ENCODE assay signal across 9 cellular contexts in the genomic region with DNA sequence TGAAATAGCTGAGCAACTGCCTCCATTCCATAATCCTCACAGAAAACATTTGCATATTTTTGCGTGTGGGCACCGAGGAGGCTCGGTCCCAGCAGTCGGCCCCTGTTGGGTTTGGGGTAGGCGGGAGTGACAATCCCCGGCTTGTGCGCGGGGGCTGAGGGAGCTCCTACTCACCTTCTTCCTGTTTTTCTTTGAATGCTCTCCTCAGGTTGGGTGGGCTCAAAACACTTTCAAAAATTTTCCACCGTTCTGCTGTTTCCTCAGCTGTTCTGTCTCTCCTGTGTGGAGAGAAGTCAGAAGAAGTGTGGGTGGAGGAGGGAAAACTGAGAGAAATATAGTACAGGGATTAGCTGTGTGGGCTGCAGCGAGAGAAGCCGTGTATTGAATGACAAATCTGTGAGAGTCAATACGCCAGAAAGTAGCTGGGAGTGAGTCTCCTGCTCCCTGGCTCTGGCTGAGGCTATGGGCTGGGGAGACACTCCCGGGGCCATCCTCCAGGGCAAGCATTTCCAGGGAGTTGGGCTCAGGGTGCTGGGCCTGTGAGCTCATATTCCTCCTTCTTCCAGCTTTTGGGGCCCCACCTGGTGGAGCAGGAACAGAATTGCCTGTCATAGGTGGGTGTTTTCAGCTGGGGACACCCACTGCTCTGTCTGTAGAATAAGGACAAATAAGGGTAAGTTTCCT.
DNase-seq lines count a peak whose midpoint lies in the region; ATAC-seq and TF ChIP-seq lines count a peak whose summit lies in the region.
"Had no signal": no experiment of that assay in that cellular context is flagged by ENCODE, and none has a peak within 500 bp of the region (broad histone marks: within the 10 kb centered on the region; RNA-seq: fewer than 3 reads in every experiment).

No MANE protein-coding gene starts in this region.

- H3K4me1 ChIP-seq in mammary epithelial cell (ENCODE audit: insufficient read depth, low read length) (peaks cover 4% of the 10 kb centered on the region), neuronal stem cell (ENCODE audit: control insufficient read depth in 2 of 2, insufficient read depth in 1 of 2, low read depth in 1 of 2, low read length in 2 of 2) (peaks cover 0 to 4% of the 10 kb centered on the region in 2 donors)
- H3K4me1 ChIP-seq: upper lobe of left lung had no signal

- H3K14ac ChIP-seq in neuronal stem cell (ENCODE audit: low read length), result no peak overlapping the region

- no peak overlapping the region for H3K18ac ChIP-seq in neuronal stem cell (ENCODE audit: low read length)

- 14% methylated on average over 13 of the region's 13 CpGs for WGBS in mammary epithelial cell (ENCODE audit: low coverage, missing lambda C conversion rate)
- no CpG with 5 or more reads among the region's 13 CpGs for WGBS in neuronal stem cell (ENCODE audit: extremely low coverage in 2 of 2, insufficient read length in 2 of 2, insufficient replicate concordance in 1 of 2), 2 donors

- H3K4me3 ChIP-seq in mammary epithelial cell (replicated peaks in 1 of 3; ENCODE audit: insufficient read depth in 1 of 3, low read depth in 2 of 3, low read length in 3 of 3) (no peak overlapping the region), neuronal stem cell (ENCODE audit: low read length in 2 of 2) (no peak overlapping the region)
- H3K4me3 ChIP-seq: upper lobe of left lung had no signal

- no peak overlapping the region for H4K91ac ChIP-seq in neuronal stem cell (ENCODE audit: low read depth, low read length, poor library complexity)

- no peak overlapping the region for H2BK120ac ChIP-seq in neuronal stem cell (ENCODE audit: low read depth, low read length)

- intact Hi-C loops in mammary epithelial cell (cut with micrococcal nuclease), result loop anchor here (5.0 kb wide), 1 partner anchor 72 kb away; no protein-coding TSS in a partner anchor

- H3K27me3 ChIP-seq in mammary epithelial cell (ENCODE audit: insufficient read depth, low read length), result no peaks in the 10 kb centered on the region
- H3K27me3 ChIP-seq in neuronal stem cell (ENCODE audit: control insufficient read depth in 3 of 3, insufficient read depth in 3 of 3, low read depth in 1 of 3, low read length in 3 of 3), result no peaks in the 10 kb centered on the region
- H3K27me3 ChIP-seq: upper lobe of left lung had no signal

- peak overlapping the region; percentile 21 for H3K4me2 ChIP-seq in mammary epithelial cell (ENCODE audit: insufficient read depth, low read depth, low read length)
- no peak overlapping the region for H3K4me2 ChIP-seq in neuronal stem cell (ENCODE audit: insufficient read depth, low read length, poor library complexity, severe bottlenecking)

- dilution Hi-C loops in mammary epithelial cell (cut with HindIII; ENCODE audit: low sequenced_read_pairs), result no loop called here

- no peaks in the 10 kb centered on the region for H3K9me3 ChIP-seq in mammary epithelial cell (replicated peaks; ENCODE audit: insufficient read depth, low read length)
- no peaks in the 10 kb centered on the region for H3K9me3 ChIP-seq in neuronal stem cell (replicated peaks in 1 of 2; ENCODE audit: control insufficient read depth in 2 of 2, insufficient read depth in 1 of 2, low read depth in 1 of 2, low read length in 2 of 2)
- H3K9me3 ChIP-seq: upper lobe of left lung had no signal

- H3K79me2 ChIP-seq in mammary epithelial cell (ENCODE audit: insufficient read depth, low read length), result no peaks in the 10 kb centered on the region

- H4K20me1 ChIP-seq in mammary epithelial cell (ENCODE audit: insufficient read depth, low read length), result no peaks in the 10 kb centered on the region

- no peak overlapping the region for H3K27ac ChIP-seq in mammary epithelial cell (ENCODE audit: insufficient read depth, low read depth, low read length)
- no peak overlapping the region for H3K27ac ChIP-seq in neuronal stem cell (replicated peaks; ENCODE audit: low read length)
- H3K27ac ChIP-seq: upper lobe of left lung had no signal

- H4K8ac ChIP-seq in neuronal stem cell (ENCODE audit: low read depth, low read length), result no peak overlapping the region

- BruUV-seq in mammary epithelial cell (replicated peaks; lab: Mats Ljungman, UMichigan), result no TSS peak

- H3K79me1 ChIP-seq in neuronal stem cell (ENCODE audit: low read depth, low read length), result no peaks in the 10 kb centered on the region

- CTCF ChIA-PET in mammary epithelial cell (lab: Charles Lee; ENCODE audit: low non-redundant PET), result interaction anchor here (0.6 to 1.2 kb wide), 5 partner anchors 22 to 754 kb away, joined by 3 to 6 read pairs (median 3); no protein-coding TSS in a partner anchor

- peak; percentile 29; the same call in 1 of the 2 replicates for TF ChIP-seq CTCF in LNCAP (IDR thresholded peaks at IDR 0.05)
- TF ChIP-seq CTCF in mammary epithelial cell (conservative IDR thresholded peaks at IDR 0.05 in 1 of 2, IDR thresholded peaks at IDR 0.05 in 1 of 2; ENCODE audit: extremely low read depth in 1 of 2, insufficient read depth in 1 of 2, low read depth in 1 of 2, low read length in 2 of 2), result peak; percentile 58 to 66

- DNase-seq in NCI-H1092 treated with DMSO at 0.1 percent for 48 hours (lab: John Stamatoyannopoulos, UW) (peak; percentile 0), NCI-H1092 (lab: John Stamatoyannopoulos, UW) (no peak), mammary epithelial cell (peak; percentile 54), neuronal stem cell (ENCODE audit: low spot score) (no peak), epidermal melanocyte (ENCODE audit: insufficient read length, low spot score) (no peak)

- H3K36me3 ChIP-seq in mammary epithelial cell (ENCODE audit: insufficient read depth, low read length) (no peaks in the 10 kb centered on the region), neuronal stem cell (replicated peaks in 1 of 2; ENCODE audit: control insufficient read depth in 2 of 2, insufficient read depth in 2 of 2, low read length in 2 of 2) (no peaks in the 10 kb centered on the region)
- H3K36me3 ChIP-seq: upper lobe of left lung had no signal

- no peak overlapping the region for H2BK12ac ChIP-seq in neuronal stem cell (ENCODE audit: low read length)

- in situ Hi-C loops in mammary epithelial cell (cut with MboI; ENCODE audit: low sequenced_read_pairs in 2 of 2), result no loop called here

- ATAC-seq in HG02642 (IDR thresholded peaks at IDR 0.05; ENCODE audit: poor library complexity, unreplicated experiment), result no peak
- ATAC-seq in GM21390 (IDR thresholded peaks at IDR 0.05; ENCODE audit: unreplicated experiment), result no peak

- no peak overlapping the region for H2BK5ac ChIP-seq in neuronal stem cell (ENCODE audit: low read length)

- no peak overlapping the region for H2AK5ac ChIP-seq in neuronal stem cell (ENCODE audit: low read depth, low read length)

- H3K23ac ChIP-seq in neuronal stem cell (ENCODE audit: low read depth, low read length, poor library complexity), result no peak overlapping the region

- H3K9ac ChIP-seq in mammary epithelial cell (ENCODE audit: insufficient read depth, low read length) (no peak overlapping the region), neuronal stem cell (ENCODE audit: low read depth, low read length, poor library complexity) (no peak overlapping the region)

- no peak overlapping the region for H3K4ac ChIP-seq in neuronal stem cell (ENCODE audit: low read length)

- H2AFZ ChIP-seq in mammary epithelial cell (ENCODE audit: low read depth, low read length) (peak overlapping the region; percentile 41), neuronal stem cell (ENCODE audit: low read length) (peak overlapping the region; percentile 35)

- no peak overlapping the region for H2BK15ac ChIP-seq in neuronal stem cell (ENCODE audit: low read length)

Comparison
In these comparisons a context has a peak if more than half of its experiments do, and no peak if none do; other contexts are left out.
1. DNase-seq: peak in NCI-H1092 treated with DMSO at 0.1 percent for 48 hours (single experiment) and mammary epithelial cell (single experiment); none in NCI-H1092 (single experiment), neuronal stem cell (single experiment) and epidermal melanocyte (single experiment).